In genomic region chr18:28684746-28685145, GRCh38 we compare ENCODE assay signal across 26 cellular contexts.
DNase-seq lines count a peak whose midpoint lies in the region; ATAC-seq and TF ChIP-seq lines count a peak whose summit lies in the region.
"Had no signal": no experiment of that assay in that cellular context is flagged by ENCODE, and none has a peak within 500 bp of the region (broad histone marks: within the 10 kb centered on the region; RNA-seq: fewer than 3 reads in every experiment).

No MANE protein-coding gene starts in this region.

- CTCF ChIA-PET in activated CD8-positive, alpha-beta T cell treated with anti-CD3 and anti-CD28 coated beads, Interleukin-2, amount 10 ng/mL, durations not matched to agents 7 days and 5 days (lab: Charles Lee) = no interaction called here

- H3K36me3 ChIP-seq in GM23338 (ENCODE audit: insufficient read depth) = no peaks in the 10 kb centered on the region
- H3K36me3 ChIP-seq in right atrium auricular region = no peaks in the 10 kb centered on the region
- H3K36me3 ChIP-seq: BE2C, colonic mucosa, thoracic aorta, vagina had no signal

- no peak overlapping the region for H2AFZ ChIP-seq in GM23338

- POLR2A ChIA-PET in activated CD8-positive, alpha-beta T cell treated with anti-CD3 and anti-CD28 coated beads, Interleukin-2, amount 10 ng/mL, durations not matched to agents 7 days and 5 days (lab: Charles Lee) = no interaction called here

- H3F3A ChIP-seq in GM23338 (replicated peaks; ENCODE audit: low read depth) = no peaks in the 10 kb centered on the region

- no peak for TF ChIP-seq CTCF in AG09309 (IDR thresholded peaks at IDR 0.05; ENCODE audit: control insufficient read depth, insufficient read depth, low read depth, low read length, missing control alignments)
- no peak for TF ChIP-seq CTCF in GM23338 (conservative IDR thresholded peaks at IDR 0.05; ENCODE audit: low read depth in 2 of 2)
- TF ChIP-seq CTCF in fibroblast of the aortic adventitia (IDR thresholded peaks at IDR 0.05; ENCODE audit: insufficient read depth, low read length) = no peak
- TF ChIP-seq CTCF in right atrium auricular region (IDR thresholded peaks at IDR 0.05) = no peak

- H3K79me2 ChIP-seq in GM23338 (replicated peaks; ENCODE audit: insufficient read depth) = no peaks in the 10 kb centered on the region

- ATAC-seq in GM23338 (no peak), SK-N-SH treated with all-trans-retinoic acid at 6 μM for 48 hours (peak; percentile 39; the same call in 1 of the 3 replicates), HG03196 (IDR thresholded peaks at IDR 0.05; ENCODE audit: unreplicated experiment) (no peak)
- ATAC-seq in activated CD8-positive, alpha-beta T cell treated with anti-CD3 and anti-CD28 coated beads, Interleukin-2, amount 10 ng/mL, durations not matched to agents 7 days and 5 days = no peak
- ATAC-seq: naive thymus-derived CD8-positive, alpha-beta T cell; stimulated activated naive CD8-positive, alpha-beta T cell treated with anti-CD3 and anti-CD28 coated beads, Interleukin-15, Interleukin-2, amounts not matched to agents 100 U/mL and 50 U/mL, for 24 hours had no signal

- H3K4me3 Mint-ChIP-seq in GM23338 = no peak overlapping the region
- no peak overlapping the region for H3K4me3 Mint-ChIP-seq in activated CD8-positive, alpha-beta T cell treated with anti-CD3 and anti-CD28 coated beads, Interleukin-2, amount 10 ng/mL, durations not matched to agents 7 days and 5 days
- H3K4me3 Mint-ChIP-seq: activated naive CD4-positive, alpha-beta T cell treated with anti-CD3 and anti-CD28 coated beads, Interleukin-2, amount 10 ng/mL, durations not matched to agents 7 days and 5 days; naive thymus-derived CD8-positive, alpha-beta T cell had no signal

- H4K20me1 ChIP-seq in GM23338 (replicated peaks; ENCODE audit: insufficient read depth) = no peaks in the 10 kb centered on the region

- H3K36me3 Mint-ChIP-seq in GM23338 (ENCODE audit: low read depth) = no peaks in the 10 kb centered on the region
- no peaks in the 10 kb centered on the region for H3K36me3 Mint-ChIP-seq in activated CD8-positive, alpha-beta T cell treated with anti-CD3 and anti-CD28 coated beads, Interleukin-2, amount 10 ng/mL, durations not matched to agents 7 days and 5 days (ENCODE audit: low read depth)
- H3K36me3 Mint-ChIP-seq: activated naive CD4-positive, alpha-beta T cell treated with anti-CD3 and anti-CD28 coated beads, Interleukin-2, amount 10 ng/mL, durations not matched to agents 7 days and 5 days; naive thymus-derived CD8-positive, alpha-beta T cell had no signal

- H3K9me3 ChIP-seq in right atrium auricular region = no peaks in the 10 kb centered on the region
- H3K9me3 ChIP-seq: BE2C, colonic mucosa, thoracic aorta, vagina had no signal

- no peaks in the 10 kb centered on the region for H3K27me3 Mint-ChIP-seq in GM23338 (ENCODE audit: insufficient read depth, low read depth, poor library complexity)
- no peaks in the 10 kb centered on the region for H3K27me3 Mint-ChIP-seq in activated CD8-positive, alpha-beta T cell treated with anti-CD3 and anti-CD28 coated beads, Interleukin-2, amount 10 ng/mL, durations not matched to agents 7 days and 5 days (ENCODE audit: low read depth)
- H3K27me3 Mint-ChIP-seq: activated naive CD4-positive, alpha-beta T cell treated with anti-CD3 and anti-CD28 coated beads, Interleukin-2, amount 10 ng/mL, durations not matched to agents 7 days and 5 days; naive thymus-derived CD8-positive, alpha-beta T cell had no signal

- H3K4me2 ChIP-seq in GM23338 = peak overlapping the region; percentile 33; the same call in 1 of the 2 replicates

- peak; percentile 32 for DNase-seq in AG09309 (ENCODE audit: low read depth)
- no peak for DNase-seq in GM23338 (ENCODE audit: low spot score)
- DNase-seq in fibroblast of the aortic adventitia (ENCODE audit: low read depth) = peak; percentile 3
- DNase-seq in activated CD8-positive, alpha-beta T cell treated with anti-CD3 and anti-CD28 coated beads, Interleukin-2, amount 10 ng/mL, durations not matched to agents 7 days and 5 days = no peak
- DNase-seq in cerebellum (ENCODE audit: low spot score) = no peak
- no peak for DNase-seq in right atrium auricular region (ENCODE audit: low spot score)
- DNase-seq: activated CD4-positive, alpha-beta T cell treated with anti-CD3 and anti-CD28 coated beads, Interleukin-2, amount 50 U/mL, for 1 hour; activated naive CD4-positive, alpha-beta T cell treated with anti-CD3 and anti-CD28 coated beads, Interleukin-2, amount 10 ng/mL, durations not matched to agents 7 days and 5 days; amygdala; BE2C; colonic mucosa; DMS153; effector memory CD4-positive, alpha-beta T cell; midbrain; naive thymus-derived CD8-positive, alpha-beta T cell; NCI-H1105; NCI-H2029; NCI-H526; nucleus accumbens; SHP77 treated with DMSO at 0.1 percent for 48 hours; stimulated activated naive CD8-positive, alpha-beta T cell treated with anti-CD3 and anti-CD28 coated beads, Interleukin-15, Interleukin-2, amounts not matched to agents 100 U/mL and 50 U/mL, for 24 hours; T1000 had no signal

- H3K4me1 ChIP-seq in GM23338 (ENCODE audit: insufficient read depth) = peaks cover 24% of the 10 kb centered on the region
- H3K4me1 ChIP-seq in right atrium auricular region = no peaks in the 10 kb centered on the region
- H3K4me1 ChIP-seq: BE2C, colonic mucosa, vagina had no signal

- H3K9me3 Mint-ChIP-seq in GM23338 = no peaks in the 10 kb centered on the region
- no peaks in the 10 kb centered on the region for H3K9me3 Mint-ChIP-seq in activated CD8-positive, alpha-beta T cell treated with anti-CD3 and anti-CD28 coated beads, Interleukin-2, amount 10 ng/mL, durations not matched to agents 7 days and 5 days (ENCODE audit: insufficient read depth)

- peaks cover 19% of the 10 kb centered on the region for H3K4me1 Mint-ChIP-seq in GM23338
- no peaks in the 10 kb centered on the region for H3K4me1 Mint-ChIP-seq in activated CD8-positive, alpha-beta T cell treated with anti-CD3 and anti-CD28 coated beads, Interleukin-2, amount 10 ng/mL, durations not matched to agents 7 days and 5 days (ENCODE audit: low read depth)
- H3K4me1 Mint-ChIP-seq: activated naive CD4-positive, alpha-beta T cell treated with anti-CD3 and anti-CD28 coated beads, Interleukin-2, amount 10 ng/mL, durations not matched to agents 7 days and 5 days; naive thymus-derived CD8-positive, alpha-beta T cell had no signal

- no peak overlapping the region for H3K27ac ChIP-seq in GM23338 (ENCODE audit: low read depth)
- H3K27ac ChIP-seq in right atrium auricular region = no peak overlapping the region
- H3K27ac ChIP-seq: colonic mucosa, thoracic aorta, vagina had no signal

- no peaks in the 10 kb centered on the region for H3K27me3 ChIP-seq in GM23338 (ENCODE audit: insufficient read depth)
- H3K27me3 ChIP-seq in right atrium auricular region = no peaks in the 10 kb centered on the region
- H3K27me3 ChIP-seq: BE2C, colonic mucosa, vagina had no signal

- no peaks in the 10 kb centered on the region for H3K9me2 ChIP-seq in GM23338 (ENCODE audit: insufficient read depth)

- no peak overlapping the region for H3K27ac Mint-ChIP-seq in GM23338
- H3K27ac Mint-ChIP-seq in activated CD8-positive, alpha-beta T cell treated with anti-CD3 and anti-CD28 coated beads, Interleukin-2, amount 10 ng/mL, durations not matched to agents 7 days and 5 days = no peak overlapping the region
- H3K27ac Mint-ChIP-seq: activated naive CD4-positive, alpha-beta T cell treated with anti-CD3 and anti-CD28 coated beads, Interleukin-2, amount 10 ng/mL, durations not matched to agents 7 days and 5 days; naive thymus-derived CD8-positive, alpha-beta T cell had no signal

- H3K4me3 ChIP-seq in AG09309 (ENCODE audit: control insufficient read depth, low read depth, low read length) (no peak overlapping the region), GM23338 (no peak overlapping the region), fibroblast of the aortic adventitia (ENCODE audit: low read depth, low read length) (no peak overlapping the region), right atrium auricular region (no peak overlapping the region)
- H3K4me3 ChIP-seq: colonic mucosa, thoracic aorta, vagina had no signal

TF ChIP-seq in SK-N-SH treated with all-trans-retinoic acid at 6 μM for 48 hours, 23 proteins besides CTCF, POLR2A, EP300 and RAD21 (continues in another document):
- no peak for TF ChIP-seq ZNF70 (CRISPR knock-in tag; IDR thresholded peaks at IDR 0.05)
- no peak for TF ChIP-seq CREB5 (CRISPR knock-in tag; IDR thresholded peaks at IDR 0.05; ENCODE audit: low read depth)
- TF ChIP-seq TOX (CRISPR knock-in tag; IDR thresholded peaks at IDR 0.05; ENCODE audit: borderline replicate concordance) = no peak
- no peak for TF ChIP-seq CSRNP3 (CRISPR knock-in tag; IDR thresholded peaks at IDR 0.05)
- no peak for TF ChIP-seq ZFP30 (CRISPR knock-in tag; IDR thresholded peaks at IDR 0.05)
- TF ChIP-seq TCF4 (CRISPR knock-in tag; IDR thresholded peaks at IDR 0.05; ENCODE audit: borderline replicate concordance) = no peak
- no peak for TF ChIP-seq SNAI2 (CRISPR knock-in tag; IDR thresholded peaks at IDR 0.05)
- no peak for TF ChIP-seq ARNTL (CRISPR knock-in tag; IDR thresholded peaks at IDR 0.05; ENCODE audit: borderline replicate concordance, low read depth)
- TF ChIP-seq BACH2 (CRISPR knock-in tag; IDR thresholded peaks at IDR 0.05; ENCODE audit: borderline replicate concordance) = no peak
- no peak for TF ChIP-seq ISL1 (CRISPR knock-in tag; IDR thresholded peaks at IDR 0.05)
- no peak for TF ChIP-seq ESRRG (CRISPR knock-in tag; IDR thresholded peaks at IDR 0.05)

Comparison
In these comparisons a context has a peak if more than half of its experiments do, and no peak if none do; other contexts are left out.
1. DNase-seq: peak in AG09309 (single experiment) and fibroblast of the aortic adventitia (single experiment); none in GM23338 (single experiment), activated CD8-positive, alpha-beta T cell treated with anti-CD3 and anti-CD28 coated beads, Interleukin-2, amount 10 ng/mL, durations not matched to agents 7 days and 5 days (single experiment), cerebellum (single experiment) and right atrium auricular region (single experiment).